Comparison of ENCODE assay signal across 23 cellular contexts in genomic region chr5:67066815-67067214, GRCh38.
DNase-seq lines count a peak whose midpoint lies in the region; ATAC-seq, FAIRE-seq and TF ChIP-seq lines count a peak whose summit lies in the region.
"Had no signal": no experiment of that assay in that cellular context is flagged by ENCODE, and none has a peak within 500 bp of the region (broad histone marks: within the 10 kb centered on the region; RNA-seq: fewer than 3 reads in every experiment).

No MANE protein-coding gene starts in this region.

- TF ChIP-seq EP300 in K562 (IDR thresholded peaks at IDR 0.05; ENCODE audit: low read length): no peak

- no peaks in the 10 kb centered on the region for H3K36me3 ChIP-seq in heart right ventricle
- no peaks in the 10 kb centered on the region for H3K36me3 ChIP-seq in K562 (ENCODE audit: control insufficient read depth, insufficient read depth, low read length)
- H3K36me3 ChIP-seq: neutrophil, prostate gland, upper lobe of left lung, WERI-Rb-1 had no signal

- no peak for TF ChIP-seq POLR2A in K562 (conservative IDR thresholded peaks at IDR 0.05)

- 21 to 29% methylated on average over 1 of the region's 1 CpG for WGBS in heart right ventricle, 2 donors
- 13% methylated on average over 1 of the region's 1 CpG for whole genome bisulfite sequencing in K562 (ENCODE audit: insufficient coverage, low coverage, missing lambda C conversion rate)

- in situ Hi-C loops in K562 (cut with MboI): no loop called here

- H3K9ac ChIP-seq in K562 (ENCODE audit: insufficient read depth in 1 of 2, low read depth in 2 of 2, low read length in 2 of 2): no peak overlapping the region

- FAIRE-seq in K562 (lab: Jason Lieb, UNC): no peak
- FAIRE-seq: A549 had no signal

- CTCF ChIA-PET in K562 (lab: Yijun Ruan, JAX; ENCODE audit: low intra/inter-chr PET ratio): no interaction called here

- H3K4me1 ChIP-seq in heart right ventricle: peaks cover 3 to 75% (median 23%) of the 10 kb centered on the region in 9 donors
- H3K4me1 ChIP-seq in K562 (replicated peaks in 1 of 2; ENCODE audit: control insufficient read depth in 2 of 2, insufficient read depth in 2 of 2, low read length in 2 of 2): no peaks in the 10 kb centered on the region
- H3K4me1 ChIP-seq: prostate gland had no signal

- no peak overlapping the region for H2AFZ ChIP-seq in K562 (ENCODE audit: low read depth, low read length)

- H3K4me2 ChIP-seq in K562 (ENCODE audit: insufficient read depth, low read length): no peak overlapping the region
- H3K4me2 ChIP-seq: A549 had no signal

- H3K9me1 ChIP-seq in K562 (ENCODE audit: control insufficient read depth, insufficient read depth, low read length): no peaks in the 10 kb centered on the region

- POLR2A ChIA-PET in K562 (lab: Yijun Ruan, JAX): no interaction called here

- no peaks in the 10 kb centered on the region for H3K79me2 ChIP-seq in K562 (ENCODE audit: control insufficient read depth, insufficient read depth, low read length)

- no peaks in the 10 kb centered on the region for H3K9me3 ChIP-seq in heart right ventricle
- H3K9me3 ChIP-seq in K562 (replicated peaks; ENCODE audit: control insufficient read depth, insufficient read depth, low read depth, low read length): no peaks in the 10 kb centered on the region
- H3K9me3 ChIP-seq: A549, neutrophil, prostate gland, upper lobe of left lung had no signal

- H3K27me3 ChIP-seq in heart right ventricle: no peaks in the 10 kb centered on the region
- no peaks in the 10 kb centered on the region for H3K27me3 ChIP-seq in K562 (ENCODE audit: control insufficient read depth in 2 of 2, insufficient read depth in 2 of 2, low read length in 2 of 2)
- H3K27me3 ChIP-seq: neutrophil, upper lobe of left lung had no signal

- H3K27ac ChIP-seq in heart right ventricle: peak overlapping the region in 3 of 10 donors; percentile 3 to 31 (median 13)
- no peak overlapping the region for H3K27ac ChIP-seq in K562 (ENCODE audit: extremely low read depth, low read depth, low read length)
- H3K27ac ChIP-seq: A549, neutrophil, prostate gland, upper lobe of left lung, WERI-Rb-1 had no signal

- DNase-seq in heart right ventricle (no peak), Right ventricle myocardium inferior (ENCODE audit: missing footprints) (no peak), K562 (ENCODE audit: extremely low read depth in 1 of 4, low spot score in 3 of 4) (peak in 1 of 4 experiments; percentile 20), foreskin melanocyte (peak; percentile 64), AG20443 (ENCODE audit: low spot score) (no peak), NCI-H1048 (lab: John Stamatoyannopoulos, UW) (no peak), DMS79 treated with DMSO at 0.1 percent for 48 hours (lab: John Stamatoyannopoulos, UW) (no peak)
- DNase-seq: activated CD4-positive, alpha-beta T cell treated with anti-CD3 and anti-CD28 coated beads, Interleukin-2, amount 50 U/mL, for 1 hour; activated CD8-positive, alpha-beta memory T cell treated with anti-CD3 and anti-CD28 coated beads, Interleukin-2, amount 10 ng/mL, durations not matched to agents 7 days and 5 days; anterior cingulate cortex; CD8-positive, alpha-beta memory T cell; DMS79; NCI-H1105 treated with DMSO at 0.1 percent for 48 hours; NCI-H2081 treated with DMSO at 0.1 percent for 48 hours; NCI-H446; NCI-H82; stimulated activated CD8-positive, alpha-beta memory T cell treated with anti-CD3 and anti-CD28 coated beads, Interleukin-4, amount 100 ng/mL, for 48 hours; upper lobe of left lung; WERI-Rb-1 had no signal

- no peaks in the 10 kb centered on the region for H4K20me1 ChIP-seq in K562 (replicated peaks; ENCODE audit: control insufficient read depth, insufficient read depth, low read length)

- peak in 5 of 8 donors; percentile 31 to 72 (median 43) for ATAC-seq in heart right ventricle
- no peak for ATAC-seq in Right ventricle myocardium inferior
- no peak for ATAC-seq in K562
- no peak for ATAC-seq in HG03457 (IDR thresholded peaks at IDR 0.05; ENCODE audit: unreplicated experiment)
- ATAC-seq: A549; activated CD8-positive, alpha-beta memory T cell treated with anti-CD3 and anti-CD28 coated beads, Interleukin-2, amount 10 ng/mL, durations not matched to agents 7 days and 5 days had no signal

- no peak for TF ChIP-seq RAD21 in K562 (CRISPR knock-in tag; conservative IDR thresholded peaks at IDR 0.05 in 1 of 2, IDR thresholded peaks at IDR 0.05 in 1 of 2)

- intact Hi-C loops in heart right ventricle (cut with DNase I): no loop called here
- intact Hi-C loops in Right ventricle myocardium inferior (cut with DNase I): no loop called here
- intact Hi-C loops in K562 (cut with micrococcal nuclease): no loop called here

- no peak overlapping the region for H3K4me3 ChIP-seq in heart right ventricle
- no peak overlapping the region for H3K4me3 ChIP-seq in K562
- H3K4me3 ChIP-seq: A549, prostate gland, upper lobe of left lung had no signal

- BruUV-seq in K562 (replicated peaks; lab: Mats Ljungman, UMichigan): no TSS peak

- TF ChIP-seq CTCF in heart right ventricle (IDR thresholded peaks at IDR 0.05): no peak
- TF ChIP-seq CTCF in K562 (IDR thresholded peaks at IDR 0.05 in 2 of 3, conservative IDR thresholded peaks at IDR 0.05 in 1 of 3; ENCODE audit: insufficient read depth in 2 of 3, low read depth in 1 of 3, low read length in 3 of 3): no peak

TF ChIP-seq in K562, 482 proteins besides CTCF, POLR2A, EP300 and RAD21 (continues in another document):
- peak; percentile 79 for TF ChIP-seq CREM (IDR thresholded peaks at IDR 0.05; ENCODE audit: low read depth)
- peak; percentile 8; the same call in 1 of the 2 replicates for TF ChIP-seq JUND (IDR thresholded peaks at IDR 0.05; ENCODE audit: borderline replicate concordance, low read depth, low read length)
- TF ChIP-seq JUND (tag; IDR thresholded peaks at IDR 0.05; ENCODE audit: borderline replicate concordance, low read depth, low read length): no peak; the same call in 2 of the 3 replicates
- TF ChIP-seq STAG1 (CRISPR knock-in tag; IDR thresholded peaks at IDR 0.05; ENCODE audit: borderline replicate concordance): no peak
- peak; percentile 80 for TF ChIP-seq ATF3 (IDR thresholded peaks at IDR 0.05)
- no peak for TF ChIP-seq ATF3 (CRISPR knock-in tag; conservative IDR thresholded peaks at IDR 0.05)
- peak; percentile 72; the same call in 1 of the 2 replicates for TF ChIP-seq ATF7 (IDR thresholded peaks at IDR 0.05)
- no peak for TF ChIP-seq ZBTB9 (CRISPR knock-in tag; IDR thresholded peaks at IDR 0.05)
- no peak for TF ChIP-seq ATF1 (CRISPR knock-in tag; IDR thresholded peaks at IDR 0.05)
- peak; percentile 86 for TF ChIP-seq ATF1 (tag; IDR thresholded peaks at IDR 0.05)
- no peak for TF ChIP-seq CUX1 (CRISPR knock-in tag; IDR thresholded peaks at IDR 0.05)
- TF ChIP-seq ILK (tag; IDR thresholded peaks at IDR 0.05; ENCODE audit: borderline replicate concordance, low read depth): no peak

Comparison
In these comparisons a context has a peak if more than half of its experiments do, and no peak if none do; other contexts are left out.
1. ATAC-seq: peak in heart right ventricle (5 of 8); none in Right ventricle myocardium inferior (single experiment), K562 (single experiment) and HG03457 (single experiment).